11 cellular contexts compared by ENCODE assay signal in the genomic region with DNA sequence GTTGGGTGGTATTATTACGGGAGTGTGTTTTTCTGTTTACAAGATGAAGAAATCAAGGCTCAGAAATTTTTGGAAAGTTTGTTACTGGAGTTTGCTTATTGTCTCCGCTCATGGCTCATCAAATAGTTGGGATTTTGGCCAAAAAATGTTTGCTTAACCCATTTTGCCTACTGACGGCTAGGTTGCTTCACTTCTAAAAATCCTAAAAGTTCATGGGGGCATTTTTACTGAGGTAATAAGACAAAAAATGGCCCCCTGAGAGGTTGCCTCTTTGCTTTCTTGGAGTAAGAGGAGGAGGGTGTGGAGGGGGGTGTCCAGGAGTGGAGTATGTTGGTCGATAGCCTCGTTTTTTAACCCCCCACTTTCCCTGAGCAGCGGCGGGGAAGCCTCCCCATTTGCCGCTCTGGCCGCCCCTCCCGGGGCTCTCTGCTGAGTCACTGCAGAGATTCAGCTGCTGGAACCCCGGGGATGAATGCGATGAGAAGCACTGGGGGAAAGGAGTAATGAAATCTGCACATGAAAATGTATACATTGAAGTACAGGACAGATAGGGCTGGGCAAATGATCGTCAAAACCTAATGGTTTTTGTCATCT. TPM values are rescaled to one million over a fixed set of nuclear protein-coding genes. Genes with fewer than 3 reads are reported as not detected.
A peak's percentile ranks its signal among the peaks of the same experiment; 100 is the strongest.
DNase-seq lines count a peak whose midpoint lies in the region; ATAC-seq and TF ChIP-seq lines count a peak whose summit lies in the region.
"Had no signal": no experiment of that assay in that cellular context is flagged by ENCODE, and none has a peak within 500 bp of the region (broad histone marks: within the 10 kb centered on the region; RNA-seq: fewer than 3 reads in every experiment).

No MANE protein-coding gene starts in this region.

- POLR2A ChIA-PET in SK-N-SH (lab: Yijun Ruan, JAX), result no interaction called here

- intact Hi-C loops in stomach (cut with DNase I; ENCODE audit: low total_unique reads), result no loop called here

- no peak for ATAC-seq in SK-N-SH treated with all-trans-retinoic acid at 6 μM for 48 hours
- no peak for ATAC-seq in activated T-helper 17 cell treated with anti-CD3 and anti-CD28 coated beads, Interleukin-2, amount 50 U/mL, for 72 hours (replicated peaks)
- no peak for ATAC-seq in HG02870 (IDR thresholded peaks at IDR 0.05; ENCODE audit: unreplicated experiment)

- TF ChIP-seq CTCF in SK-N-SH (IDR thresholded peaks at IDR 0.05) (no peak), stomach (IDR thresholded peaks at IDR 0.05) (no peak)

- H3K79me2 ChIP-seq in SK-N-SH (ENCODE audit: insufficient read depth), result no peaks in the 10 kb centered on the region

- peaks cover 0 to 12% of the 10 kb centered on the region in 2 experiments for H3K36me3 ChIP-seq in SK-N-SH (replicated peaks in 1 of 2; ENCODE audit: control insufficient read depth in 1 of 2, insufficient read depth in 2 of 2, low read length in 1 of 2)
- peaks cover 18% of the 10 kb centered on the region for H3K36me3 ChIP-seq in iPS-20b (ENCODE audit: insufficient read depth, low read depth, low read length)
- peaks cover 0 to 11% (median 8%) of the 10 kb centered on the region in 4 donors for H3K36me3 ChIP-seq in stomach

- H3K27ac ChIP-seq in SK-N-SH (ENCODE audit: low read depth in 2 of 2, low read length in 1 of 2), result no peak overlapping the region
- no peak overlapping the region for H3K27ac ChIP-seq in iPS-20b (ENCODE audit: low read length)
- H3K27ac ChIP-seq in stomach, result no peak overlapping the region
- H3K27ac ChIP-seq: C4-2B had no signal

- H3K27me3 Mint-ChIP-seq in activated T-helper 17 cell treated with anti-CD3 and anti-CD28 coated beads, Interleukin-2, amount 50 U/mL, for 72 hours, result peaks cover 28% of the 10 kb centered on the region

- peaks cover 7% of the 10 kb centered on the region for H3K36me3 Mint-ChIP-seq in activated T-helper 17 cell treated with anti-CD3 and anti-CD28 coated beads, Interleukin-2, amount 50 U/mL, for 72 hours (ENCODE audit: low read depth)

- H4K20me1 ChIP-seq in SK-N-SH (ENCODE audit: insufficient read depth), result no peaks in the 10 kb centered on the region

- H3K9me3 ChIP-seq in SK-N-SH (no peaks in the 10 kb centered on the region), iPS-20b (ENCODE audit: insufficient read depth, low read depth, low read length) (peaks cover 9% of the 10 kb centered on the region), stomach (no peaks in the 10 kb centered on the region)
- H3K9me3 ChIP-seq: adrenal gland had no signal

- H3K4me3 Mint-ChIP-seq in activated T-helper 17 cell treated with anti-CD3 and anti-CD28 coated beads, Interleukin-2, amount 50 U/mL, for 72 hours, result peak overlapping the region; percentile 38

- no peaks in the 10 kb centered on the region for H3K27me3 ChIP-seq in SK-N-SH (ENCODE audit: insufficient read depth)
- H3K27me3 ChIP-seq in iPS-20b (ENCODE audit: insufficient read depth, low read length), result peaks cover 55% of the 10 kb centered on the region
- H3K27me3 ChIP-seq in stomach, result peaks cover 0 to 37% (median 20%) of the 10 kb centered on the region in 3 donors
- H3K27me3 ChIP-seq: adrenal gland had no signal

- no peak overlapping the region for H3K9ac ChIP-seq in SK-N-SH
- peak overlapping the region; percentile 63 for H3K9ac ChIP-seq in iPS-20b (ENCODE audit: low read depth, low read length)

- 72% methylated on average over 13 of the region's 13 CpGs for WGBS in SK-N-SH (ENCODE audit: low lambda C conversion rate)
- WGBS in stomach, 5 donors, result 40 to 60% (median 57%) methylated on average over 13 of the region's 13 CpGs

- H3K9me3 Mint-ChIP-seq in activated T-helper 17 cell treated with anti-CD3 and anti-CD28 coated beads, Interleukin-2, amount 50 U/mL, for 72 hours, result no peaks in the 10 kb centered on the region

- CTCF ChIA-PET in SK-N-SH (lab: Yijun Ruan, JAX), result interaction anchor here (0.6 to 1.6 kb wide), 2 partner anchors 215 to 1235 kb away, joined by 3 read pairs; no protein-coding TSS in a partner anchor

- no peaks in the 10 kb centered on the region for H3K9me2 ChIP-seq in SK-N-SH

- TF ChIP-seq EP300 in SK-N-SH (IDR thresholded peaks at IDR 0.05; ENCODE audit: borderline replicate concordance in 1 of 2, low read depth in 1 of 2, low read length in 1 of 2), result no peak
- no peak for TF ChIP-seq EP300 in stomach (IDR thresholded peaks at IDR 0.05)

- H3K4me3 ChIP-seq in SK-N-SH (ENCODE audit: low read depth in 2 of 2, low read length in 1 of 2) (peak overlapping the region; percentile 53 to 58), iPS-20b (ENCODE audit: low read length) (peak overlapping the region; percentile 80), stomach (peak overlapping the region; percentile 36 to 49 (median 46))

- peak overlapping the region; percentile 63 for H3K4me2 ChIP-seq in SK-N-SH

- no peak overlapping the region for H3K27ac Mint-ChIP-seq in activated T-helper 17 cell treated with anti-CD3 and anti-CD28 coated beads, Interleukin-2, amount 50 U/mL, for 72 hours

- peaks cover 5 to 15% of the 10 kb centered on the region in 2 experiments for H3K4me1 ChIP-seq in SK-N-SH (ENCODE audit: control insufficient read depth in 1 of 2, insufficient read depth in 2 of 2, low read depth in 1 of 2, low read length in 1 of 2)
- H3K4me1 ChIP-seq in iPS-20b (ENCODE audit: insufficient read depth, low read length), result peaks cover 3% of the 10 kb centered on the region; the same call in 1 of the 2 replicates
- peaks cover 13 to 53% (median 35%) of the 10 kb centered on the region in 4 donors for H3K4me1 ChIP-seq in stomach

- peaks cover 16% of the 10 kb centered on the region for H3F3A ChIP-seq in SK-N-SH (replicated peaks; ENCODE audit: insufficient read depth)

- no peak for TF ChIP-seq RAD21 in SK-N-SH (IDR thresholded peaks at IDR 0.05; ENCODE audit: low read length)

- no peak for TF ChIP-seq POLR2A in stomach (IDR thresholded peaks at IDR 0.05)

- peaks cover 4% of the 10 kb centered on the region for H3K4me1 Mint-ChIP-seq in activated T-helper 17 cell treated with anti-CD3 and anti-CD28 coated beads, Interleukin-2, amount 50 U/mL, for 72 hours

- DNase-seq in SK-N-SH (peak; percentile 21), stomach (no peak), Ammon's horn (ENCODE audit: low spot score) (no peak), AML-193 (lab: John Stamatoyannopoulos, UW) (no peak)
- DNase-seq: SIG-M5 had no signal

- H2AFZ ChIP-seq in SK-N-SH (ENCODE audit: low read depth), result no peak overlapping the region

TF ChIP-seq in SK-N-SH, 30 proteins besides CTCF, POLR2A, EP300 and RAD21 (continues in another document):
- no peak for TF ChIP-seq FOXJ3 (CRISPR knock-in tag; IDR thresholded peaks at IDR 0.05)
- no peak for TF ChIP-seq EZH2phosphoT487 (IDR thresholded peaks at IDR 0.05; ENCODE audit: borderline replicate concordance, low read depth)
- TF ChIP-seq, protein P1, sequence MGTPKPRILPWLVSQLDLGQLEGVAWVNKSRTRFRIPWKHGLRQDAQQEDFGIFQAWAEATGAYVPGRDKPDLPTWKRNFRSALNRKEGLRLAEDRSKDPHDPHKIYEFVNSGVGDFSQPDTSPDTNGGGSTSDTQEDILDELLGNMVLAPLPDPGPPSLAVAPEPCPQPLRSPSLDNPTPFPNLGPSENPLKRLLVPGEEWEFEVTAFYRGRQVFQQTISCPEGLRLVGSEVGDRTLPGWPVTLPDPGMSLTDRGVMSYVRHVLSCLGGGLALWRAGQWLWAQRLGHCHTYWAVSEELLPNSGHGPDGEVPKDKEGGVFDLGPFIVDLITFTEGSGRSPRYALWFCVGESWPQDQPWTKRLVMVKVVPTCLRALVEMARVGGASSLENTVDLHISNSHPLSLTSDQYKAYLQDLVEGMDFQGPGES (IDR thresholded peaks at IDR 0.05; ENCODE audit: low read depth, low read length), result no peak

TF ChIP-seq in SK-N-SH treated with all-trans-retinoic acid at 6 μM for 48 hours, 23 proteins besides CTCF, POLR2A, EP300 and RAD21:
- TF ChIP-seq ZNF565 (CRISPR knock-in tag; conservative IDR thresholded peaks at IDR 0.05; ENCODE audit: low read depth) (no peak), PPARA (CRISPR knock-in tag; IDR thresholded peaks at IDR 0.05; ENCODE audit: borderline replicate concordance) (no peak), RARB (CRISPR knock-in tag; IDR thresholded peaks at IDR 0.05) (no peak), ZFP3 (CRISPR knock-in tag; IDR thresholded peaks at IDR 0.05) (no peak)

RNA-seq across cellular contexts. Expression of a gene that starts 1.5 kb away (rescaled TPM):
- polyA plus RNA-seq in SK-N-SH (2012; rRNA removed) (36.7 and 49.9 TPM in 2 replicates), stomach (1 to 10 TPM; 4.1 to 4.9 (median 4.8) TPM)
- polyA plus RNA-seq in SK-N-SH (2012; cell fraction: cytosol; rRNA removed), result 49.1 and 63.8 TPM in 2 replicates
- polyA plus RNA-seq in SK-N-SH (2012; cell fraction: nucleus; rRNA removed), result 26.3 and 29.5 TPM in 2 replicates
- 1 to 10 TPM in 1 of 2 donors, under 1 TPM in 1; 0.99 to 1.5 TPM for total RNA-seq in activated T-helper 17 cell treated with anti-CD3 and anti-CD28 coated beads, Interleukin-2, amount 50 U/mL, for 72 hours
- total RNA-seq in stomach, result 10 to 100 TPM in 2 of 5 donors, 1 to 10 TPM in 2, not detected in 1; 3.1 to 88.7 (median 10.6) TPM

RNA-seq across cellular contexts. Expression of a gene that starts 52.6 kb away (rescaled TPM):
- polyA plus RNA-seq in SK-N-SH (2012; rRNA removed) (20.9 and 25.8 TPM in 2 replicates), stomach (1 to 10 TPM; 2.2 to 5.2 (median 4.5) TPM)
- polyA plus RNA-seq in SK-N-SH (2012; cell fraction: cytosol; rRNA removed), result 20.9 and 23.3 TPM in 2 replicates
- polyA plus RNA-seq in SK-N-SH (2012; cell fraction: nucleus; rRNA removed), result 23.1 and 25.8 TPM in 2 replicates
- 10 to 100 TPM in 1 of 2 donors, 1 to 10 TPM in 1; 8.3 to 14.0 TPM for total RNA-seq in activated T-helper 17 cell treated with anti-CD3 and anti-CD28 coated beads, Interleukin-2, amount 50 U/mL, for 72 hours
- total RNA-seq in stomach, result 1 to 10 TPM in 3 of 5 donors, under 1 TPM in 2; 0.58 to 6.2 (median 2.6) TPM
